ENCODE assay signal across 22 cellular contexts in the genomic region with DNA sequence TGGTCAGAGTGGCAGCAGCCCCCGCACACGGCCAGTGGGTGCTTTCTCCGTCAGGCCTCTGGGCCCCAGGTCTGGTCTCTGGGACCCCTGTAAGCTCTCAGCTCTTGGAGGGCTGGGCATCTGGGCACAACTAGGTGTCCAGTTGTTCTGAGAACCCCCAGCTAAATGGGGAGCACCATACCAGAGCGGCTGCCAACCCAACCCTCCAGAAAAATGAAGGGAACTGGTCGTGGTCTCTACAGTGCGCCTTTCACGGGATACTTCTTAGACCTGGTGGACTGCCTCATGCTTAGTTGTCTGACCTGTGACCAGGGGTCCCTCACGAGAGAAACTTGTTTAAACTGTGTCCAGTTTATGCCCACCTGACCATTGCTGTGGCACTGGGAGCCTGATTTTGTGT.
"Had no signal": no experiment of that assay in that cellular context is flagged by ENCODE, and none has a peak within 500 bp of the region (broad histone marks: within the 10 kb centered on the region; RNA-seq: fewer than 3 reads in every experiment).

No MANE protein-coding gene starts in this region.

- H3K4me3 ChIP-seq: left ventricle myocardium inferior, pancreas, smooth muscle cell, testis, upper lobe of left lung had no signal

- H3K27ac ChIP-seq: left ventricle myocardium inferior, pancreas had no signal

- H3K27me3 ChIP-seq: pancreas, testis, upper lobe of left lung had no signal

- H3K4me1 ChIP-seq: pancreas had no signal

- ATAC-seq: activated T-cell treated with anti-CD3 and anti-CD28 coated beads, Interleukin-2, amount 50 U/mL, for 4 hours; pancreas; sciatic nerve; stimulated activated naive B cell treated with anti-CD40 and anti-IgM and Interleukin-4, amounts not matched to agents 10 μg/mL and 1 μg/mL and 100 μg/mL, for 72 hours had no signal

- FAIRE-seq: pancreas had no signal

- DNase-seq: activated B cell treated with CpG ODN at 0.5 μM for 24 hours; activated CD4-positive, alpha-beta T cell treated with anti-CD3 and anti-CD28 coated beads for 4 hours; activated CD4-positive, alpha-beta T cell treated with anti-CD3 and anti-CD28 coated beads, Interleukin-2, amount 50 U/mL, for 48 hours; activated CD8-positive, alpha-beta memory T cell treated with anti-CD3 and anti-CD28 coated beads, Interleukin-2, amount 50 U/mL, for 48 hours; activated naive CD4-positive, alpha-beta T cell; activated naive CD8-positive, alpha-beta T cell treated with anti-CD3 and anti-CD28 coated beads for 36 hours; activated T-cell treated with anti-CD3 and anti-CD28 coated beads, Interleukin-2, amount 50 U/mL, for 4 hours; cortex of kidney; endodermal cell; foreskin melanocyte; hypothalamus; left ventricle myocardium inferior; nephron progenitor cell; pancreas; stimulated activated CD4-positive, alpha-beta T cell treated with anti-CD3 and anti-CD28 coated beads, Interleukin-15, amount 100 ng/mL, for 24 hours; stimulated activated CD4-positive, alpha-beta T cell treated with anti-CD3 and anti-CD28 coated beads, Interleukin-2, amount 100 ng/mL, for 48 hours; stimulated activated CD8-positive, alpha-beta memory T cell treated with anti-CD3 and anti-CD28 coated beads, Interleukin-4, amount 100 ng/mL, for 48 hours; stimulated activated naive B cell treated with anti-CD40 and anti-IgM and Interleukin-4, amounts not matched to agents 10 μg/mL and 1 μg/mL and 100 μg/mL, for 72 hours; testis had no signal

- H3K4me2 ChIP-seq: smooth muscle cell had no signal

- H3K9me3 ChIP-seq: left ventricle myocardium inferior, pancreas, testis, upper lobe of left lung had no signal
